8 cellular contexts compared by ENCODE assay signal in the genomic region with DNA sequence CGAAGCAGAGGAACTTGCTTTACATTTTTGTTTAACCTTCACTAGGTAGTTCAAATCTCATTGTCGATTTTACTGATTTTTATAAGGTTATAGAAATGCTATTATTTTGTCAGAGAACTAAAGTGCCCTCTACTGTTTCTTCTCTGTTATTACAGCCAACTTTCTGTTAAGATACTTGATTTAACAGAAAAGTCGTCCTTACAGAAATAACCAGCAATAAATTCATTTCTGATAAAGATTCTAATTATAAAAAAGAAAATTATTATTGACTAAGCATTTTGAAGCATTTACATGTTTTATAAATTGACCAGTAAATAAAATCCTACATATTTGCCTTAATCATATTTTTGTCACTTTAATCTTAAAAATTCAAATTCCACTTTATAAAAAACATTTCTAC.
DNase-seq lines count a peak whose midpoint lies in the region; ATAC-seq and TF ChIP-seq lines count a peak whose summit lies in the region.

No MANE protein-coding gene starts in this region.

- no peak overlapping the region for H3K4me3 Mint-ChIP-seq in activated CD8-positive, alpha-beta T cell treated with anti-CD3 and anti-CD28 coated beads for 36 hours
- no peak overlapping the region for H3K4me3 Mint-ChIP-seq in activated CD8-positive, alpha-beta T cell treated with anti-CD3 and anti-CD28 coated beads, Interleukin-2, amount 10 ng/mL, durations not matched to agents 7 days and 5 days
- H3K4me3 Mint-ChIP-seq in nephron: no peak overlapping the region

- H3K27me3 Mint-ChIP-seq in activated CD8-positive, alpha-beta T cell treated with anti-CD3 and anti-CD28 coated beads for 36 hours: peaks cover 3% of the 10 kb centered on the region
- H3K27me3 Mint-ChIP-seq in activated CD8-positive, alpha-beta T cell treated with anti-CD3 and anti-CD28 coated beads, Interleukin-2, amount 10 ng/mL, durations not matched to agents 7 days and 5 days (ENCODE audit: low read depth): peaks cover 15% of the 10 kb centered on the region
- peaks cover 4% of the 10 kb centered on the region for H3K27me3 Mint-ChIP-seq in nephron (ENCODE audit: low read depth)

- peak; percentile 79 for TF ChIP-seq CTCF in activated CD8-positive, alpha-beta T cell treated with anti-CD3 and anti-CD28 coated beads for 36 hours (IDR thresholded peaks at IDR 0.05)
- peak; percentile 58 for TF ChIP-seq CTCF in choroid plexus epithelial cell (conservative IDR thresholded peaks at IDR 0.05; ENCODE audit: low read depth, low read length)
- peak; percentile 46 to 79 (median 53) for TF ChIP-seq CTCF in nephron (IDR thresholded peaks at IDR 0.05; ENCODE audit: unreplicated experiment in 3 of 3)

- no peak for ATAC-seq in activated CD8-positive, alpha-beta T cell treated with anti-CD3 and anti-CD28 coated beads for 36 hours
- ATAC-seq in activated CD8-positive, alpha-beta T cell treated with anti-CD3 and anti-CD28 coated beads, Interleukin-2, amount 10 ng/mL, durations not matched to agents 7 days and 5 days: no peak
- ATAC-seq in GM19035 (IDR thresholded peaks at IDR 0.05; ENCODE audit: unreplicated experiment): no peak
- ATAC-seq in HG02852 (IDR thresholded peaks at IDR 0.05; ENCODE audit: unreplicated experiment): no peak

- H3K9me3 Mint-ChIP-seq in activated CD8-positive, alpha-beta T cell treated with anti-CD3 and anti-CD28 coated beads for 36 hours: no peaks in the 10 kb centered on the region
- H3K9me3 Mint-ChIP-seq in activated CD8-positive, alpha-beta T cell treated with anti-CD3 and anti-CD28 coated beads, Interleukin-2, amount 10 ng/mL, durations not matched to agents 7 days and 5 days (ENCODE audit: insufficient read depth): no peaks in the 10 kb centered on the region
- peaks cover 2% of the 10 kb centered on the region for H3K9me3 Mint-ChIP-seq in nephron

- POLR2A ChIA-PET in activated CD8-positive, alpha-beta T cell treated with anti-CD3 and anti-CD28 coated beads for 36 hours (lab: Charles Lee): no interaction called here
- POLR2A ChIA-PET in activated CD8-positive, alpha-beta T cell treated with anti-CD3 and anti-CD28 coated beads, Interleukin-2, amount 10 ng/mL, durations not matched to agents 7 days and 5 days (lab: Charles Lee): no interaction called here

- no peak overlapping the region for H3K27ac Mint-ChIP-seq in activated CD8-positive, alpha-beta T cell treated with anti-CD3 and anti-CD28 coated beads for 36 hours
- no peak overlapping the region for H3K27ac Mint-ChIP-seq in activated CD8-positive, alpha-beta T cell treated with anti-CD3 and anti-CD28 coated beads, Interleukin-2, amount 10 ng/mL, durations not matched to agents 7 days and 5 days
- H3K27ac Mint-ChIP-seq in nephron: no peak overlapping the region

- no peak overlapping the region for H3K4me3 ChIP-seq in choroid plexus epithelial cell (ENCODE audit: low read depth, low read length)

- H3K4me1 Mint-ChIP-seq in activated CD8-positive, alpha-beta T cell treated with anti-CD3 and anti-CD28 coated beads for 36 hours (ENCODE audit: low read depth): no peaks in the 10 kb centered on the region
- H3K4me1 Mint-ChIP-seq in activated CD8-positive, alpha-beta T cell treated with anti-CD3 and anti-CD28 coated beads, Interleukin-2, amount 10 ng/mL, durations not matched to agents 7 days and 5 days (ENCODE audit: low read depth): no peaks in the 10 kb centered on the region
- peaks cover 31% of the 10 kb centered on the region for H3K4me1 Mint-ChIP-seq in nephron

- no peaks in the 10 kb centered on the region for H3K36me3 Mint-ChIP-seq in activated CD8-positive, alpha-beta T cell treated with anti-CD3 and anti-CD28 coated beads for 36 hours (ENCODE audit: low read depth)
- no peaks in the 10 kb centered on the region for H3K36me3 Mint-ChIP-seq in activated CD8-positive, alpha-beta T cell treated with anti-CD3 and anti-CD28 coated beads, Interleukin-2, amount 10 ng/mL, durations not matched to agents 7 days and 5 days (ENCODE audit: low read depth)
- peaks cover 18% of the 10 kb centered on the region for H3K36me3 Mint-ChIP-seq in nephron (ENCODE audit: low read depth)

- CTCF ChIA-PET in activated CD8-positive, alpha-beta T cell treated with anti-CD3 and anti-CD28 coated beads for 36 hours (lab: Charles Lee): interaction anchor here (2.4 kb wide), 1 partner anchor 159 kb away, joined by 18 read pairs; no protein-coding TSS in a partner anchor
- CTCF ChIA-PET in activated CD8-positive, alpha-beta T cell treated with anti-CD3 and anti-CD28 coated beads, Interleukin-2, amount 10 ng/mL, durations not matched to agents 7 days and 5 days (lab: Charles Lee): interaction anchor here (2.9 kb wide), 1 partner anchor 159 kb away, joined by 20 read pairs; no protein-coding TSS in a partner anchor

- DNase-seq in activated CD8-positive, alpha-beta T cell treated with anti-CD3 and anti-CD28 coated beads for 36 hours: no peak
- DNase-seq in activated CD8-positive, alpha-beta T cell treated with anti-CD3 and anti-CD28 coated beads, Interleukin-2, amount 10 ng/mL, durations not matched to agents 7 days and 5 days: no peak
- DNase-seq in NCI-H526 treated with DMSO at 0.1 percent for 48 hours (lab: John Stamatoyannopoulos, UW) (peak; percentile 51), choroid plexus epithelial cell (ENCODE audit: low read depth) (peak; percentile 67), T-helper 9 cell (no peak)

- intact Hi-C loops in activated CD8-positive, alpha-beta T cell treated with anti-CD3 and anti-CD28 coated beads for 36 hours (cut with micrococcal nuclease): loop anchor here (2.0 to 5.0 kb wide), 2 partner anchors 159 to 337 kb away; no protein-coding TSS in a partner anchor

Comparison
In these comparisons a context has a peak if more than half of its experiments do, and no peak if none do; other contexts are left out.
1. DNase-seq: peak in NCI-H526 treated with DMSO at 0.1 percent for 48 hours (single experiment) and choroid plexus epithelial cell (single experiment); none in activated CD8-positive, alpha-beta T cell treated with anti-CD3 and anti-CD28 coated beads for 36 hours (single experiment), activated CD8-positive, alpha-beta T cell treated with anti-CD3 and anti-CD28 coated beads, Interleukin-2, amount 10 ng/mL, durations not matched to agents 7 days and 5 days (single experiment) and T-helper 9 cell (single experiment).
2. Peak in every context shown above with its lines, with median percentiles within 50 percentile points of each other: CTCF ChIP-seq.